In the genomic region with DNA sequence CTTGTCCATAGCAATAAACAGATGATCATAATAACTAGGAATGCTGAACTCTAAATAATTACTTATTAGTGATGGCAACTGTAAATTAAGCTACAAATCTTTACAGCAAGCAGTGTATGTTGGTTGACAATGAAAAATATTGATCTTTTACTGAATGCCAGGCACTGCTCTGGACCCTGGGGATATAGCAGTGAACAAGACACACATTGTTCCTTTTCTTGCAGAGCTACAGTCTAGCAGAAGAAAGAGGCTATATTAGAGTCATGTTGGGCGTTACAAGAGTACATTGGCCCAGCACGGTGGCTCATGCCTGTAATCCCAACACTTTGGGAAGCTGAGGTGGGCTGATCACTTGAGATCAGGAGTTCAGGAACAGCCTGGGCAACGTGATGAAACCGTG, we compare ENCODE assay signal across 17 cellular contexts. TPM values are rescaled to one million over a fixed set of nuclear protein-coding genes. Genes with fewer than 3 reads are reported as not detected.
DNase-seq lines count a peak whose midpoint lies in the region; ATAC-seq, FAIRE-seq and TF ChIP-seq lines count a peak whose summit lies in the region.
"Had no signal": no experiment of that assay in that cellular context is flagged by ENCODE, and none has a peak within 500 bp of the region (broad histone marks: within the 10 kb centered on the region; RNA-seq: fewer than 3 reads in every experiment).

No MANE protein-coding gene starts in this region.

- no peak overlapping the region for H3K23ac ChIP-seq in mesenchymal stem cell (ENCODE audit: low read length in 2 of 2)

- CTCF ChIA-PET in HepG2 (lab: Yijun Ruan, JAX; ENCODE audit: low intra/inter-chr PET ratio, low total read pairs), result no interaction called here
- CTCF ChIA-PET in activated CD8-positive, alpha-beta memory T cell treated with anti-CD3 and anti-CD28 coated beads, Interleukin-2, amount 10 ng/mL, durations not matched to agents 7 days and 5 days (lab: Charles Lee), result interaction anchor here (1.0 kb wide), 1 partner anchor 334 kb away, joined by 3 read pairs; no protein-coding TSS in a partner anchor

- H3K79me2 ChIP-seq in HepG2 (ENCODE audit: insufficient read depth, low read length), result no peaks in the 10 kb centered on the region

- POLR2A ChIA-PET in HepG2 (lab: Yijun Ruan, JAX), result interaction anchor here (1.3 kb wide), 1 partner anchor 10 kb away, joined by 4 read pairs; no protein-coding TSS in a partner anchor

- H3K27ac Mint-ChIP-seq in activated CD8-positive, alpha-beta memory T cell treated with anti-CD3 and anti-CD28 coated beads, Interleukin-2, amount 10 ng/mL, durations not matched to agents 7 days and 5 days, result no peak overlapping the region
- H3K27ac Mint-ChIP-seq: CD4-positive, CD25-positive, alpha-beta regulatory T cell; IgD-negative memory B cell had no signal

- H3K36me3 Mint-ChIP-seq in activated CD8-positive, alpha-beta memory T cell treated with anti-CD3 and anti-CD28 coated beads, Interleukin-2, amount 10 ng/mL, durations not matched to agents 7 days and 5 days, result no peaks in the 10 kb centered on the region
- H3K36me3 Mint-ChIP-seq: CD4-positive, CD25-positive, alpha-beta regulatory T cell; IgD-negative memory B cell had no signal

- no peak overlapping the region for H2BK15ac ChIP-seq in mesenchymal stem cell (ENCODE audit: low read depth, poor library complexity, severe bottlenecking)

- H3K4me1 Mint-ChIP-seq in activated CD8-positive, alpha-beta memory T cell treated with anti-CD3 and anti-CD28 coated beads, Interleukin-2, amount 10 ng/mL, durations not matched to agents 7 days and 5 days, result peaks cover 7% of the 10 kb centered on the region
- H3K4me1 Mint-ChIP-seq: CD4-positive, CD25-positive, alpha-beta regulatory T cell had no signal

- H4K20me1 ChIP-seq in HepG2 (ENCODE audit: insufficient read depth, low read length), result no peaks in the 10 kb centered on the region
- H4K20me1 ChIP-seq: BLaER1 treated with 17β-estradiol and CSF1 and Interleukin-3, amounts not matched to agents 10 nM and 100 nM had no signal

- BruUV-seq in HepG2 (replicated peaks; lab: Mats Ljungman, UMichigan), result no TSS peak

- H3K9me3 Mint-ChIP-seq in activated CD8-positive, alpha-beta memory T cell treated with anti-CD3 and anti-CD28 coated beads, Interleukin-2, amount 10 ng/mL, durations not matched to agents 7 days and 5 days (ENCODE audit: low read depth), result no peaks in the 10 kb centered on the region
- H3K9me3 Mint-ChIP-seq: CD4-positive, CD25-positive, alpha-beta regulatory T cell; IgD-negative memory B cell had no signal

- H3K4me1 ChIP-seq in HepG2 (ENCODE audit: insufficient read depth, low read length) (peaks cover 34% of the 10 kb centered on the region), right lobe of liver (no peaks in the 10 kb centered on the region), SJSA1 (replicated peaks) (peaks cover 39% of the 10 kb centered on the region), mesenchymal stem cell (ENCODE audit: control insufficient read depth, insufficient read depth, low read depth, low read length) (peaks cover 1% of the 10 kb centered on the region), gastroesophageal sphincter (no peaks in the 10 kb centered on the region)

- DNase-seq in HepG2 (ENCODE audit: low spot score), result no peak
- DNase-seq in right lobe of liver, result no peak
- DNase-seq in SJSA1 (ENCODE audit: low read depth in 1 of 2, low spot score in 2 of 2), result no peak
- no peak for DNase-seq in mesenchymal stem cell
- no peak for DNase-seq in SHP77 (lab: John Stamatoyannopoulos, UW)
- no peak for DNase-seq in activated CD8-positive, alpha-beta memory T cell treated with anti-CD3 and anti-CD28 coated beads, Interleukin-2, amount 10 ng/mL, durations not matched to agents 7 days and 5 days
- DNase-seq: 8988T; Calu3; CD4-positive, CD25-positive, alpha-beta regulatory T cell; DMS 273 treated with DMSO at 0.1 percent for 48 hours; GM23248; H7 had no signal

- TF ChIP-seq EP300 in HepG2 (IDR thresholded peaks at IDR 0.05; ENCODE audit: low read depth in 2 of 2, low read length in 2 of 2) (no peak), HepG2 (CRISPR knock-in tag; IDR thresholded peaks at IDR 0.05; ENCODE audit: borderline replicate concordance) (no peak), gastroesophageal sphincter (IDR thresholded peaks at IDR 0.05) (no peak)

- H3K4me3 Mint-ChIP-seq in activated CD8-positive, alpha-beta memory T cell treated with anti-CD3 and anti-CD28 coated beads, Interleukin-2, amount 10 ng/mL, durations not matched to agents 7 days and 5 days, result no peak overlapping the region
- H3K4me3 Mint-ChIP-seq: CD4-positive, CD25-positive, alpha-beta regulatory T cell; IgD-negative memory B cell had no signal

- no peak overlapping the region for H4K91ac ChIP-seq in mesenchymal stem cell (ENCODE audit: low read length)

- H3K9me3 ChIP-seq in HepG2 (ENCODE audit: low read length) (no peaks in the 10 kb centered on the region), right lobe of liver (no peaks in the 10 kb centered on the region), SJSA1 (replicated peaks) (no peaks in the 10 kb centered on the region), mesenchymal stem cell (ENCODE audit: control insufficient read depth, low read length) (no peaks in the 10 kb centered on the region), gastroesophageal sphincter (no peaks in the 10 kb centered on the region)
- H3K9me3 ChIP-seq: BLaER1 treated with 17β-estradiol and CSF1 and Interleukin-3, amounts not matched to agents 10 nM and 100 nM had no signal

- H3K9ac ChIP-seq in HepG2 (ENCODE audit: insufficient read depth, low read depth, low read length) (no peak overlapping the region), mesenchymal stem cell (ENCODE audit: low read length) (no peak overlapping the region)
- H3K9ac ChIP-seq: GM23248 had no signal

- H2BK5ac ChIP-seq in mesenchymal stem cell (ENCODE audit: low read depth, low read length, poor library complexity, severe bottlenecking), result no peak overlapping the region

- H3K14ac ChIP-seq in mesenchymal stem cell (ENCODE audit: low read length in 2 of 2), result no peak overlapping the region

- intact Hi-C loops in HepG2 (cut with micrococcal nuclease; ENCODE audit: unreplicated experiment) (no loop called here), right lobe of liver (cut with DNase I) (no loop called here)

- H3K27ac ChIP-seq in HepG2 (ENCODE audit: extremely low read length, insufficient read depth, low read length) (no peak overlapping the region), right lobe of liver (no peak overlapping the region), SJSA1 (peak overlapping the region; percentile 64), mesenchymal stem cell (ENCODE audit: low read length, poor library complexity, severe bottlenecking) (no peak overlapping the region), gastroesophageal sphincter (no peak overlapping the region)
- H3K27ac ChIP-seq: BLaER1 treated with 17β-estradiol and CSF1 and Interleukin-3, amounts not matched to agents 10 nM and 100 nM had no signal

- in situ Hi-C loops in HepG2 (cut with HindIII; ENCODE audit: extremely low pct_ligation_motif_present, low pct_unique_long_range_greater_than_20kb), result no loop called here

- no peaks in the 10 kb centered on the region for H3K79me1 ChIP-seq in mesenchymal stem cell (replicated peaks; ENCODE audit: low read length, poor library complexity, severe bottlenecking)

- ATAC-seq in HepG2 (peak; percentile 75), right lobe of liver (no peak), gastroesophageal sphincter (no peak)
- no peak for ATAC-seq in activated CD8-positive, alpha-beta memory T cell treated with anti-CD3 and anti-CD28 coated beads, Interleukin-2, amount 10 ng/mL, durations not matched to agents 7 days and 5 days

- H4K8ac ChIP-seq in mesenchymal stem cell (ENCODE audit: low read length), result no peak overlapping the region

- no peak overlapping the region for H3K4ac ChIP-seq in mesenchymal stem cell (ENCODE audit: low read depth in 1 of 2, low read length in 2 of 2)

- no peaks in the 10 kb centered on the region for H3K36me3 ChIP-seq in HepG2 (replicated peaks in 1 of 2; ENCODE audit: control insufficient read depth in 1 of 2, insufficient read depth in 2 of 2, low read length in 2 of 2)
- H3K36me3 ChIP-seq in right lobe of liver, result no peaks in the 10 kb centered on the region
- no peaks in the 10 kb centered on the region for H3K36me3 ChIP-seq in SJSA1
- no peaks in the 10 kb centered on the region for H3K36me3 ChIP-seq in mesenchymal stem cell (ENCODE audit: control insufficient read depth in 1 of 2, insufficient read depth in 2 of 2, low read depth in 1 of 2, low read length in 2 of 2)
- H3K36me3 ChIP-seq in gastroesophageal sphincter, result no peaks in the 10 kb centered on the region
- H3K36me3 ChIP-seq: BLaER1 treated with 17β-estradiol and CSF1 and Interleukin-3, amounts not matched to agents 10 nM and 100 nM had no signal

- WGBS in HepG2 (ENCODE audit: low lambda C conversion rate), result 11% methylated on average over 4 of the region's 4 CpGs
- 80% methylated on average over 3 of the region's 4 CpGs for WGBS in right lobe of liver (ENCODE audit: insufficient coverage, low coverage, low lambda C conversion rate, missing lambda C conversion rate)
- WGBS in mesenchymal stem cell, result 90% methylated on average over 4 of the region's 4 CpGs
- WGBS in gastroesophageal sphincter (ENCODE audit: low coverage in 1 of 2), 2 donors, result 75 to 86% methylated on average over 2 to 4 of the region's 4 CpGs

- H2AK5ac ChIP-seq in mesenchymal stem cell (ENCODE audit: low read length, severe bottlenecking), result peak overlapping the region; percentile 6

- TF ChIP-seq POLR2A in HepG2 (IDR thresholded peaks at IDR 0.05; ENCODE audit: insufficient read depth in 1 of 2, low read depth in 2 of 2, low read length in 2 of 2) (no peak), right lobe of liver (IDR thresholded peaks at IDR 0.05) (no peak), gastroesophageal sphincter (IDR thresholded peaks at IDR 0.05) (no peak)

- TF ChIP-seq CTCF in HepG2 (CRISPR knock-in tag; IDR thresholded peaks at IDR 0.05), result no peak
- no peak for TF ChIP-seq CTCF in right lobe of liver (IDR thresholded peaks at IDR 0.05)
- no peak for TF ChIP-seq CTCF in gastroesophageal sphincter (IDR thresholded peaks at IDR 0.05)

- no peak overlapping the region for H2AFZ ChIP-seq in HepG2 (ENCODE audit: low read length)
- H2AFZ ChIP-seq in mesenchymal stem cell (ENCODE audit: low read depth, low read length), result no peak overlapping the region

- no peak overlapping the region for H3K4me3 ChIP-seq in HepG2 (replicated peaks in 1 of 3; ENCODE audit: insufficient read depth in 1 of 3, low read depth in 2 of 3, low read length in 3 of 3)
- H3K4me3 ChIP-seq in right lobe of liver, result no peak overlapping the region
- H3K4me3 ChIP-seq in SJSA1, result no peak overlapping the region
- H3K4me3 ChIP-seq in mesenchymal stem cell (ENCODE audit: insufficient read depth in 1 of 2, low read depth in 1 of 2, low read length in 2 of 2), result no peak overlapping the region
- H3K4me3 ChIP-seq in gastroesophageal sphincter, result no peak overlapping the region
- H3K4me3 ChIP-seq: BLaER1 treated with 17β-estradiol and CSF1 and Interleukin-3, amounts not matched to agents 10 nM and 100 nM; GM23248 had no signal

- FAIRE-seq in HepG2 (lab: Jason Lieb, UNC), result no peak
- FAIRE-seq: GM18507 had no signal

- no peak overlapping the region for H3K18ac ChIP-seq in mesenchymal stem cell (ENCODE audit: low read depth in 1 of 2, low read length in 2 of 2)

- TF ChIP-seq RAD21 in HepG2 (CRISPR knock-in tag; IDR thresholded peaks at IDR 0.05), result no peak

- H3K27me3 Mint-ChIP-seq in activated CD8-positive, alpha-beta memory T cell treated with anti-CD3 and anti-CD28 coated beads, Interleukin-2, amount 10 ng/mL, durations not matched to agents 7 days and 5 days, result no peaks in the 10 kb centered on the region
- H3K27me3 Mint-ChIP-seq: IgD-negative memory B cell had no signal

- H3K27me3 ChIP-seq in HepG2 (ENCODE audit: control insufficient read depth in 1 of 2, insufficient read depth in 2 of 2, low read length in 2 of 2), result no peaks in the 10 kb centered on the region; a peak in 1 of 5 replicates
- H3K27me3 ChIP-seq in right lobe of liver, result no peaks in the 10 kb centered on the region
- H3K27me3 ChIP-seq in SJSA1 (replicated peaks), result no peaks in the 10 kb centered on the region
- no peaks in the 10 kb centered on the region for H3K27me3 ChIP-seq in mesenchymal stem cell (ENCODE audit: control insufficient read depth in 1 of 2, insufficient read depth in 1 of 2, low read length in 2 of 2)
- H3K27me3 ChIP-seq in gastroesophageal sphincter, result no peaks in the 10 kb centered on the region
- H3K27me3 ChIP-seq: BLaER1 treated with 17β-estradiol and CSF1 and Interleukin-3, amounts not matched to agents 10 nM and 100 nM had no signal

- H2BK120ac ChIP-seq in mesenchymal stem cell (ENCODE audit: low read depth, low read length), result no peak overlapping the region

- H3K4me2 ChIP-seq in HepG2 (ENCODE audit: low read depth, low read length), result no peak overlapping the region
- no peak overlapping the region for H3K4me2 ChIP-seq in mesenchymal stem cell (ENCODE audit: low read length, poor library complexity, severe bottlenecking)

- H2BK12ac ChIP-seq in mesenchymal stem cell (ENCODE audit: low read length in 2 of 2), result no peak overlapping the region

RNA-seq across cellular contexts. Expression of a gene that starts 11.5 kb away (rescaled TPM):
- total RNA-seq in HepG2 (2016; rRNA removed; fragmentation: Illumina TruSeq; extraction: Trizol) (not detected in 2 replicates), right lobe of liver (under 1 TPM in 1 of 6 experiments, not detected in 5; 0.11 TPM), gastroesophageal sphincter (1 to 10 TPM in 1 of 4 donors, not detected in 3; 2.0 TPM)
- total RNA-seq in HepG2 (2016; cell fraction: cytosol; rRNA removed; fragmentation: Illumina TruSeq; extraction: Trizol; ENCODE audit: low read depth), result 0.79 and 0.91 TPM in 2 replicates
- total RNA-seq in HepG2 (2016; cell fraction: insoluble cytoplasmic fraction; rRNA removed; fragmentation: Illumina TruSeq; extraction: Trizol), result 0.04 TPM in 1 of 2 replicates, not detected in the other
- total RNA-seq in HepG2 (2016; cell fraction: membrane; rRNA removed; fragmentation: Illumina TruSeq; extraction: Trizol), result 0.28 and 0.40 TPM in 2 replicates
- 0.16 and 0.19 TPM in 2 replicates for total RNA-seq in HepG2 (2016; cell fraction: nucleus; rRNA removed; fragmentation: Illumina TruSeq; extraction: Trizol)
- 0.04 TPM in 1 of 2 replicates, not detected in the other for polyA plus RNA-seq in HepG2 (2011; rRNA removed)
- 0.04 and 0.08 TPM in 2 replicates for polyA plus RNA-seq in HepG2 (2011; cell fraction: cytosol; rRNA removed)
- polyA plus RNA-seq in HepG2 (2011; cell fraction: nucleus; rRNA removed), result not detected in 2 replicates
- polyA plus RNA-seq in HepG2 (2012), result not detected in 2 replicates
- not detected in 2 replicates for polyA plus RNA-seq in HepG2 (2016; cell fraction: cytosol; fragmentation: Illumina TruSeq; extraction: Trizol; ENCODE audit: low read depth)
- polyA plus RNA-seq in HepG2 (2016; cell fraction: insoluble cytoplasmic fraction; fragmentation: Illumina TruSeq; extraction: Trizol; ENCODE audit: low read depth), result not detected in 2 replicates
- not detected in 2 replicates for polyA plus RNA-seq in HepG2 (2016; cell fraction: membrane; fragmentation: Illumina TruSeq; extraction: Trizol; ENCODE audit: low read depth)
- polyA plus RNA-seq in HepG2 (2016; cell fraction: nucleus; fragmentation: Illumina TruSeq; extraction: Trizol; ENCODE audit: insufficient read depth, low read depth), result not detected in 2 replicates
- polyA minus RNA-seq in HepG2 (2011; rRNA and poly(A)+ RNA removed; ENCODE audit: low replicate concordance), result 0.20 and 0.21 TPM in 2 replicates
- polyA minus RNA-seq in HepG2 (2011; cell fraction: cytosol; rRNA and poly(A)+ RNA removed), result not detected in 2 replicates
- 0.25 and 0.26 TPM in 2 replicates for polyA minus RNA-seq in HepG2 (2011; cell fraction: nucleus; rRNA and poly(A)+ RNA removed)
- total RNA-seq in SJSA1 (2014; rRNA removed; shearing (Covaris generic)), result not detected in 2 replicates
- polyA plus RNA-seq in mesenchymal stem cell (2013, experiment 1 of 2), result not detected
- polyA plus RNA-seq in mesenchymal stem cell (2013, experiment 2 of 2), result 0.03 TPM
- total RNA-seq in activated CD8-positive, alpha-beta memory T cell treated with anti-CD3 and anti-CD28 coated beads, Interleukin-2, amount 10 ng/mL, durations not matched to agents 7 days and 5 days, result under 1 TPM in 1 of 2 experiments, not detected in 1; 0.32 TPM
- total RNA-seq: Daoy, GM23248 had no signal
- polyA plus RNA-seq: GM23248, IgD-negative memory B cell had no signal

RNA-seq across cellular contexts. Expression of a gene that starts 11.6 kb away (rescaled TPM):
- 67.1 and 103 TPM in 2 replicates for total RNA-seq in HepG2 (2016; rRNA removed; fragmentation: Illumina TruSeq; extraction: Trizol)
- total RNA-seq in HepG2 (2016; cell fraction: cytosol; rRNA removed; fragmentation: Illumina TruSeq; extraction: Trizol; ENCODE audit: low read depth), result 26.7 and 28.2 TPM in 2 replicates
- total RNA-seq in HepG2 (2016; cell fraction: insoluble cytoplasmic fraction; rRNA removed; fragmentation: Illumina TruSeq; extraction: Trizol), result 69.3 and 101 TPM in 2 replicates
- 84.1 and 87.5 TPM in 2 replicates for total RNA-seq in HepG2 (2016; cell fraction: membrane; rRNA removed; fragmentation: Illumina TruSeq; extraction: Trizol)
- total RNA-seq in HepG2 (2016; cell fraction: nucleus; rRNA removed; fragmentation: Illumina TruSeq; extraction: Trizol), result 37.0 and 39.6 TPM in 2 replicates
- 44.7 and 52.7 TPM in 2 replicates for polyA plus RNA-seq in HepG2 (2011; rRNA removed)
- 32.0 and 41.2 TPM in 2 replicates for polyA plus RNA-seq in HepG2 (2011; cell fraction: cytosol; rRNA removed)
- polyA plus RNA-seq in HepG2 (2011; cell fraction: nucleus; rRNA removed), result 11.2 and 17.3 TPM in 2 replicates
- polyA plus RNA-seq in HepG2 (2012), result 41.8 and 45.4 TPM in 2 replicates
- 20.4 and 21.4 TPM in 2 replicates for polyA plus RNA-seq in HepG2 (2016; cell fraction: cytosol; fragmentation: Illumina TruSeq; extraction: Trizol; ENCODE audit: low read depth)
- 58.8 and 61.0 TPM in 2 replicates for polyA plus RNA-seq in HepG2 (2016; cell fraction: insoluble cytoplasmic fraction; fragmentation: Illumina TruSeq; extraction: Trizol; ENCODE audit: low read depth)
- polyA plus RNA-seq in HepG2 (2016; cell fraction: membrane; fragmentation: Illumina TruSeq; extraction: Trizol; ENCODE audit: low read depth), result 36.6 and 38.4 TPM in 2 replicates
- 28.5 and 29.9 TPM in 2 replicates for polyA plus RNA-seq in HepG2 (2016; cell fraction: nucleus; fragmentation: Illumina TruSeq; extraction: Trizol; ENCODE audit: insufficient read depth, low read depth)
- polyA minus RNA-seq in HepG2 (2011; rRNA and poly(A)+ RNA removed; ENCODE audit: low replicate concordance), result 78.2 and 137 TPM in 2 replicates
- 45.6 and 62.7 TPM in 2 replicates for polyA minus RNA-seq in HepG2 (2011; cell fraction: cytosol; rRNA and poly(A)+ RNA removed)
- polyA minus RNA-seq in HepG2 (2011; cell fraction: nucleus; rRNA and poly(A)+ RNA removed), result 42.6 and 54.1 TPM in 2 replicates
- 10 to 100 TPM; 24.8 to 48.8 (median 33.5) TPM for total RNA-seq in right lobe of liver
- 78.8 and 117 TPM in 2 replicates for total RNA-seq in SJSA1 (2014; rRNA removed; shearing (Covaris generic))
- polyA plus RNA-seq in mesenchymal stem cell (2013, experiment 1 of 2), result 29.7 TPM
- polyA plus RNA-seq in mesenchymal stem cell (2013, experiment 2 of 2), result 30.6 TPM
- total RNA-seq in gastroesophageal sphincter, result 10 to 100 TPM; 60.2 to 92.9 (median 67.6) TPM
- total RNA-seq in activated CD8-positive, alpha-beta memory T cell treated with anti-CD3 and anti-CD28 coated beads, Interleukin-2, amount 10 ng/mL, durations not matched to agents 7 days and 5 days, result 10 to 100 TPM; 53.9 to 65.0 TPM

RNA-seq across cellular contexts. Expression of a gene that starts 43.7 kb away (rescaled TPM):
- total RNA-seq in HepG2 (2016; rRNA removed; fragmentation: Illumina TruSeq; extraction: Trizol) (not detected in 2 replicates), right lobe of liver (1 to 10 TPM in 1 of 6 experiments, under 1 TPM in 4, not detected in 1; 0.19 to 4.6 (median 0.55) TPM), gastroesophageal sphincter (1 to 10 TPM in 2 of 4 donors, not detected in 2; 1.3 to 1.5 TPM)
- not detected in 2 replicates for total RNA-seq in HepG2 (2016; cell fraction: cytosol; rRNA removed; fragmentation: Illumina TruSeq; extraction: Trizol; ENCODE audit: low read depth)
- not detected in 2 replicates for total RNA-seq in HepG2 (2016; cell fraction: insoluble cytoplasmic fraction; rRNA removed; fragmentation: Illumina TruSeq; extraction: Trizol)
- not detected in 2 replicates for total RNA-seq in HepG2 (2016; cell fraction: membrane; rRNA removed; fragmentation: Illumina TruSeq; extraction: Trizol)
- total RNA-seq in HepG2 (2016; cell fraction: nucleus; rRNA removed; fragmentation: Illumina TruSeq; extraction: Trizol), result not detected in 2 replicates
- polyA plus RNA-seq in HepG2 (2011; rRNA removed), result not detected in 2 replicates
- not detected in 2 replicates for polyA plus RNA-seq in HepG2 (2011; cell fraction: cytosol; rRNA removed)
- not detected in 2 replicates for polyA plus RNA-seq in HepG2 (2011; cell fraction: nucleus; rRNA removed)
- 0.09 TPM in 1 of 2 replicates, not detected in the other for polyA plus RNA-seq in HepG2 (2012)
- not detected in 2 replicates for polyA plus RNA-seq in HepG2 (2016; cell fraction: cytosol; fragmentation: Illumina TruSeq; extraction: Trizol; ENCODE audit: low read depth)
- not detected in 2 replicates for polyA plus RNA-seq in HepG2 (2016; cell fraction: insoluble cytoplasmic fraction; fragmentation: Illumina TruSeq; extraction: Trizol; ENCODE audit: low read depth)
- not detected in 2 replicates for polyA plus RNA-seq in HepG2 (2016; cell fraction: membrane; fragmentation: Illumina TruSeq; extraction: Trizol; ENCODE audit: low read depth)
- not detected in 2 replicates for polyA plus RNA-seq in HepG2 (2016; cell fraction: nucleus; fragmentation: Illumina TruSeq; extraction: Trizol; ENCODE audit: insufficient read depth, low read depth)
- not detected in 2 replicates for polyA minus RNA-seq in HepG2 (2011; rRNA and poly(A)+ RNA removed; ENCODE audit: low replicate concordance)
- not detected in 2 replicates for polyA minus RNA-seq in HepG2 (2011; cell fraction: cytosol; rRNA and poly(A)+ RNA removed)
- polyA minus RNA-seq in HepG2 (2011; cell fraction: nucleus; rRNA and poly(A)+ RNA removed), result not detected in 2 replicates
- total RNA-seq in SJSA1 (2014; rRNA removed; shearing (Covaris generic)), result 2.0 TPM in 1 of 2 replicates, not detected in the other
- 1.3 TPM for polyA plus RNA-seq in mesenchymal stem cell (2013, experiment 1 of 2)
- polyA plus RNA-seq in mesenchymal stem cell (2013, experiment 2 of 2), result 1.1 TPM
- 10 to 100 TPM in 1 of 2 experiments, 1 to 10 TPM in 1; 5.9 to 19.7 TPM for total RNA-seq in activated CD8-positive, alpha-beta memory T cell treated with anti-CD3 and anti-CD28 coated beads, Interleukin-2, amount 10 ng/mL, durations not matched to agents 7 days and 5 days
